In the genomic region with DNA sequence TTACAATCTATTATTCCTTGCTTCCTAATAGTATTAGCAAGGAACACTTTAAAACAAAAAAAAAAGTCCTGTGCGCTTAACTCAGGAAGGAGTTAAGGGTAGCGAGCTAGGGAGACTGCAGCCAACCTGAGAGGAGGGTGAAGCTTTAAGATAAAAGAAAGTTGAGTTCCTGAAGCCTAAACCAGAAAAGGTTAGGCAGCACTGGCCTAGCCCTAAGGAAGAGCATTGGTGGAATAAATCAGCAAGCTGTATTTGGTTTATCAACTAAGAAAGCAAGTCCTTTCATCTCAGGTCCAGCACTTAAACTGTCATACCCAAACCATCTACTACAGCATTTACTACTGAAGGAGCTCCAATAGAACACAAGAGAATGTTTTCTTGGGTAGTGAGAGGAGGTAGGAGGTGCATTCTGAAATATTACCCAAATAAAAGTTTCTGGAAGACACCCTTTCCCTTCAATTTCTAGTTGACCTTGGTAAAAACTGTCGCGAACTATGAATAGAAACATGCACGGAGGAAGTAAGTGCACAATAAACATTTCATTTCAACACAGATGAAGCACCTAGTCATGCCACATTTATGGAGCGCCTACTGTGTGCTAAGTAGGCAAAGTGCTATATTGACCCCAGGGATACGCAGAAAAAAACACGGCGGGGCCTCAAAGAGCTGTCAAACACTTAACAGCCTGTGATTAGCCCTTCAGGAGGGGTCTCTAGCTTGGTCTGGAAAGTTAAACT, we compare ENCODE assay signal across 8 cellular contexts. TPM values are rescaled to one million over a fixed set of nuclear protein-coding genes. Genes with fewer than 3 reads are reported as not detected.
DNase-seq lines count a peak whose midpoint lies in the region; ATAC-seq, FAIRE-seq and TF ChIP-seq lines count a peak whose summit lies in the region.

No MANE protein-coding gene starts in this region.

- RAD21 ChIA-PET in GM12878 (lab: Charles Lee; ENCODE audit: unreplicated experiment) = interaction anchor here (0.8 to 2.5 kb wide), 8 partner anchors 15 to 292 kb away, joined by 3 to 14 read pairs (median 8); a partner anchor contains a TSS

- H3K4me1 Mint-ChIP-seq in HFFc6 (ENCODE audit: low read depth) = peaks cover 25% of the 10 kb centered on the region

- H3K4me3 ChIP-seq in A673 (ENCODE audit: low read depth, low read length, poor library complexity, severe bottlenecking) (peak overlapping the region; percentile 74), GM12878 (peak overlapping the region; percentile 87), aorta (ENCODE audit: low read length in 2 of 2) (peak overlapping the region; percentile 55 to 62)

- H4K20me1 ChIP-seq in GM12878 (ENCODE audit: control insufficient read depth, insufficient read depth) = no peaks in the 10 kb centered on the region

- no peaks in the 10 kb centered on the region for H3K9me3 ChIP-seq in A673 (ENCODE audit: low read depth, low read length, poor library complexity, severe bottlenecking)
- no peaks in the 10 kb centered on the region for H3K9me3 ChIP-seq in GM12878 (replicated peaks; ENCODE audit: control insufficient read depth, insufficient read depth, low read length)
- no peaks in the 10 kb centered on the region for H3K9me3 ChIP-seq in aorta (ENCODE audit: control insufficient read depth, low read length)

- H3K4me3 Mint-ChIP-seq in HFFc6 = peak overlapping the region; percentile 93

- FAIRE-seq in GM12878 (lab: Jason Lieb, UNC) = no peak

- TF ChIP-seq EP300 in GM12878 (IDR thresholded peaks at IDR 0.05; ENCODE audit: borderline replicate concordance in 1 of 2, control insufficient read depth in 1 of 2, low read depth in 2 of 2, low read length in 2 of 2) = no peak

- BruUV-seq in A673 (replicated peaks; lab: Mats Ljungman, UMichigan) (no TSS peak), GM12878 (replicated peaks; lab: Mats Ljungman, UMichigan) (no TSS peak)

- ATAC-seq in GM12878 (no peak; the same call in 2 of the 3 replicates), aorta (ENCODE audit: low FRiP score) (no peak), GM21737 (IDR thresholded peaks at IDR 0.05; ENCODE audit: unreplicated experiment) (no peak)

- POLR2A ChIA-PET in A673 (lab: Charles Lee; ENCODE audit: low non-redundant PET) (no interaction called here), GM12878 (lab: Charles Lee) (interaction anchor here (0.5 to 3.2 kb wide), 8 partner anchors 17 to 210 kb away, joined by 3 to 26 read pairs (median 4); a partner anchor contains a TSS)

- CTCF ChIA-PET in A673 (lab: Charles Lee) (no interaction called here), GM12878 (lab: Yijun Ruan, JAX) (interaction anchor here (0.8 to 2.3 kb wide), 14 partner anchors 14 to 88 kb away, joined by 3 to 10 read pairs (median 4); a partner anchor contains a TSS)

- H3K27me3 ChIP-seq in A673 (replicated peaks; ENCODE audit: insufficient read depth, low read depth, low read length, poor library complexity) (no peaks in the 10 kb centered on the region), GM12878 (replicated peaks in 1 of 2; ENCODE audit: control insufficient read depth in 2 of 2, insufficient read depth in 2 of 2, low read length in 1 of 2) (no peaks in the 10 kb centered on the region), aorta (ENCODE audit: control insufficient read depth in 1 of 2, insufficient read depth in 2 of 2, low read length in 1 of 2) (no peaks in the 10 kb centered on the region)

- peak overlapping the region; percentile 75 for H3K27ac ChIP-seq in A673 (ENCODE audit: low read depth, low read length, poor library complexity, severe bottlenecking)
- peak overlapping the region; percentile 46; the same call in 1 of the 2 replicates for H3K27ac ChIP-seq in GM12878 (ENCODE audit: control insufficient read depth, insufficient read depth)
- peak overlapping the region; percentile 28 to 66 for H3K27ac ChIP-seq in aorta (ENCODE audit: low read depth in 1 of 2, low read length in 2 of 2)

- H3K27me3 Mint-ChIP-seq in HFFc6 (ENCODE audit: insufficient read depth) = peaks cover 1% of the 10 kb centered on the region

- H3K36me3 ChIP-seq in A673 (ENCODE audit: insufficient read depth, low read length, poor library complexity, severe bottlenecking) (peaks cover 6% of the 10 kb centered on the region), GM12878 (ENCODE audit: control insufficient read depth in 2 of 2, insufficient read depth in 2 of 2, low read length in 1 of 2) (peaks cover 0 to 9% of the 10 kb centered on the region in 2 experiments; a peak in 1 of 4 replicates), aorta (ENCODE audit: control insufficient read depth in 1 of 2, insufficient read depth in 2 of 2, low read length in 1 of 2) (peaks cover 1 to 4% of the 10 kb centered on the region in 2 donors)

- TF ChIP-seq CTCF in A673 (conservative IDR thresholded peaks at IDR 0.05; ENCODE audit: low read depth, low read length) (no peak), HFFc6 (IDR thresholded peaks at IDR 0.05) (no peak), GM12878 (IDR thresholded peaks at IDR 0.05 in 2 of 3, conservative IDR thresholded peaks at IDR 0.05 in 1 of 3; ENCODE audit: control insufficient read depth in 2 of 3, extremely low read depth in 1 of 3, insufficient read depth in 1 of 3, low read depth in 3 of 3, low read length in 3 of 3) (no peak)

- SMC1A ChIA-PET in GM12878 (lab: Charles Lee; ENCODE audit: uncharacterized antibody, unreplicated experiment) = interaction anchor here (0.7 to 4.1 kb wide), 12 partner anchors 10 to 60 kb away, joined by 3 to 24 read pairs (median 4); a partner anchor contains a TSS

- no peak for TF ChIP-seq POLR2A in GM12878 (IDR thresholded peaks at IDR 0.05; ENCODE audit: low read depth, low read length)

- H3K4me1 ChIP-seq in A673 (ENCODE audit: insufficient read depth, low read length, poor library complexity, severe bottlenecking) (peaks cover 11% of the 10 kb centered on the region), GM12878 (ENCODE audit: control insufficient read depth, insufficient read depth, low read length) (no peaks in the 10 kb centered on the region), aorta (ENCODE audit: control insufficient read depth in 1 of 2, insufficient read depth in 2 of 2, low read length in 2 of 2) (no peaks in the 10 kb centered on the region)

- peak overlapping the region; percentile 75 for H3K4me2 ChIP-seq in GM12878 (ENCODE audit: control insufficient read depth, insufficient read depth)

- H3K9me3 Mint-ChIP-seq in HFFc6 = no peaks in the 10 kb centered on the region

- in situ Hi-C loops in GM12878 (cut with MboI) = no loop called here

- WGBS in GM12878 (ENCODE audit: insufficient coverage, insufficient replicate concordance, low lambda C conversion rate, missing lambda C conversion rate) = 64% methylated on average over 9 of the region's 9 CpGs
- WGBS in aorta, 2 donors = 26 to 27% methylated on average over 9 of the region's 9 CpGs

- intact Hi-C loops in A673 (cut with micrococcal nuclease; ENCODE audit: unreplicated experiment) = no loop called here
- intact Hi-C loops in GM12878 (cut with micrococcal nuclease; ENCODE audit: unreplicated experiment) = loop anchor here (2.0 kb wide), 1 partner anchor 37 kb away; no protein-coding TSS in a partner anchor
- intact Hi-C loops in aorta (cut with DNase I) = loop anchor here (2.0 to 10.0 kb wide), 4 partner anchors 19 to 299 kb away; a partner anchor contains a TSS

- H3K27ac Mint-ChIP-seq in HFFc6 = peak overlapping the region; percentile 93

- no peaks in the 10 kb centered on the region for H3K36me3 Mint-ChIP-seq in HFFc6 (ENCODE audit: low read depth)

- peak overlapping the region; percentile 96 for H2AFZ ChIP-seq in GM12878 (ENCODE audit: control insufficient read depth, low read depth, low read length)

- DNase-seq in A673 (ENCODE audit: low spot score) = no peak
- peak; percentile 14 for DNase-seq in HFFc6
- no peak for DNase-seq in GM12878 (ENCODE audit: low read depth, low spot score)
- DNase-seq in medulla oblongata (ENCODE audit: extremely low spot score) = peak; percentile 15
- no peak for DNase-seq in aorta
- no peak for DNase-seq in DMS114 treated with DMSO at 0.1 percent for 48 hours (lab: John Stamatoyannopoulos, UW; ENCODE audit: unreplicated experiment)
- no peak for DNase-seq in NCI-H82 (lab: John Stamatoyannopoulos, UW)

- peak overlapping the region; percentile 81 for H3K9ac ChIP-seq in GM12878 (ENCODE audit: control insufficient read depth, insufficient read depth, low read length)

- no peak for TF ChIP-seq RAD21 in GM12878 (IDR thresholded peaks at IDR 0.05; ENCODE audit: insufficient read depth, low read depth, low read length)

- H3K79me2 ChIP-seq in GM12878 (ENCODE audit: control insufficient read depth, insufficient read depth, low read length) = peaks cover 18% of the 10 kb centered on the region

RNA-seq across cellular contexts. Expression of a gene that starts 1.3 kb away (rescaled TPM):
- total RNA-seq in A673 (2021) = 31.9 and 35.7 TPM in 2 replicates
- 10 to 100 TPM; 32.8 to 39.1 (median 34.7) TPM for total RNA-seq in HFFc6 (2021; fragmentation: NEBNext Ultra II Directional; extraction: Animal tissue kit (Norgen Biotek cat#: 25700))
- total RNA-seq in GM12878 (2013; cell fraction: nucleolus; rRNA removed) = 4.8 and 6.3 TPM in 2 replicates
- 18.0 and 21.2 TPM in 2 replicates for total RNA-seq in GM12878 (2014; rRNA removed)
- 15.2 and 16.5 TPM in 2 replicates for total RNA-seq in GM12878 (2014; rRNA removed; fragmentation: Illumina TruSeq; extraction: Trizol)
- total RNA-seq in GM12878 (2021) = 19.7 and 21.4 TPM in 2 replicates
- polyA plus RNA-seq in GM12878 (2011; ENCODE audit: low read depth) = 12.0 TPM
- 16.7 and 33.4 TPM in 2 replicates for polyA plus RNA-seq in GM12878 (2011; rRNA removed)
- 6.4 and 8.3 TPM in 2 replicates for polyA plus RNA-seq in GM12878 (2011; cell fraction: cytosol; rRNA removed)
- polyA plus RNA-seq in GM12878 (2011; cell fraction: nucleus; rRNA removed) = 5.2 and 6.2 TPM in 2 replicates
- 12.4 and 12.6 TPM in 2 replicates for polyA plus RNA-seq in GM12878 (2012)
- polyA plus RNA-seq in GM12878 (2014; fragmentation: Illumina TruSeq; extraction: Trizol) = 15.5 and 19.5 TPM in 2 replicates
- 1 to 10 TPM; 5.5 to 7.8 TPM for polyA plus RNA-seq in GM12878 (2014; fragmentation: Nextera tagmentation; extraction: Ambion mirVana)
- 14.2 and 20.0 TPM in 2 replicates for polyA plus RNA-seq in GM12878 (2014; rRNA removed)
- polyA plus RNA-seq in GM12878 (2016; fragmentation: Nextera tagmentation; extraction: Ambion mirVana) = 10 to 100 TPM; 59.9 to 67.6 TPM
- polyA minus RNA-seq in GM12878 (2011; rRNA and poly(A)+ RNA removed) = 1.2 and 2.8 TPM in 2 replicates
- polyA minus RNA-seq in GM12878 (2011; cell fraction: cytosol; rRNA and poly(A)+ RNA removed) = 1.9 and 2.0 TPM in 2 replicates
- 1.6 and 3.3 TPM in 2 replicates for polyA minus RNA-seq in GM12878 (2011; cell fraction: nucleus; rRNA and poly(A)+ RNA removed)
- total RNA-seq in aorta = 10 to 100 TPM; 13.4 to 14.4 TPM
- polyA plus RNA-seq in aorta = 10 to 100 TPM; 14.8 to 30.8 TPM

RNA-seq across cellular contexts. Expression of a gene that starts 17.9 kb away (rescaled TPM):
- total RNA-seq in A673 (2021) (61.5 and 71.0 TPM in 2 replicates), GM12878 (2014; rRNA removed) (10.6 and 11.1 TPM in 2 replicates), GM12878 (2014; rRNA removed; fragmentation: Illumina TruSeq; extraction: Trizol) (14.2 and 15.3 TPM in 2 replicates), GM12878 (2021) (34.5 and 42.8 TPM in 2 replicates), aorta (10 to 100 TPM; 76.2 to 76.5 TPM)
- 10 to 100 TPM; 62.8 to 71.6 (median 65.2) TPM for total RNA-seq in HFFc6 (2021; fragmentation: NEBNext Ultra II Directional; extraction: Animal tissue kit (Norgen Biotek cat#: 25700))
- total RNA-seq in GM12878 (2013; cell fraction: nucleolus; rRNA removed) = 77.3 and 78.7 TPM in 2 replicates
- polyA plus RNA-seq in GM12878 (2011; ENCODE audit: low read depth) = 16.1 TPM
- polyA plus RNA-seq in GM12878 (2011; rRNA removed) (38.7 and 57.5 TPM in 2 replicates), GM12878 (2014; fragmentation: Illumina TruSeq; extraction: Trizol) (22.0 and 23.3 TPM in 2 replicates), GM12878 (2014; fragmentation: Nextera tagmentation; extraction: Ambion mirVana) (10 to 100 TPM; 21.0 to 21.3 TPM), GM12878 (2014; rRNA removed) (13.8 and 14.8 TPM in 2 replicates), GM12878 (2016; fragmentation: Nextera tagmentation; extraction: Ambion mirVana) (10 to 100 TPM; 37.5 to 43.4 TPM), aorta (10 to 100 TPM; 10.7 to 30.2 TPM)
- polyA plus RNA-seq in GM12878 (2011; cell fraction: cytosol; rRNA removed) = 11.5 and 13.5 TPM in 2 replicates
- polyA plus RNA-seq in GM12878 (2011; cell fraction: nucleus; rRNA removed) = 15.3 and 15.4 TPM in 2 replicates
- polyA plus RNA-seq in GM12878 (2012) = 14.1 and 20.6 TPM in 2 replicates
- polyA minus RNA-seq in GM12878 (2011; rRNA and poly(A)+ RNA removed) = 26.9 and 58.4 TPM in 2 replicates
- 18.4 and 20.0 TPM in 2 replicates for polyA minus RNA-seq in GM12878 (2011; cell fraction: cytosol; rRNA and poly(A)+ RNA removed)
- 27.7 and 52.1 TPM in 2 replicates for polyA minus RNA-seq in GM12878 (2011; cell fraction: nucleus; rRNA and poly(A)+ RNA removed)

RNA-seq across cellular contexts. Expression of a gene that starts 44.5 kb away (rescaled TPM):
- 93.5 and 97.6 TPM in 2 replicates for total RNA-seq in A673 (2021)
- total RNA-seq in HFFc6 (2021; fragmentation: NEBNext Ultra II Directional; extraction: Animal tissue kit (Norgen Biotek cat#: 25700)) = 10 to 100 TPM; 59.7 to 79.0 (median 61.8) TPM
- 121 and 132 TPM in 2 replicates for total RNA-seq in GM12878 (2013; cell fraction: nucleolus; rRNA removed)
- total RNA-seq in GM12878 (2014; rRNA removed) = 93.9 and 111 TPM in 2 replicates
- 88.1 and 94.9 TPM in 2 replicates for total RNA-seq in GM12878 (2014; rRNA removed; fragmentation: Illumina TruSeq; extraction: Trizol)
- 65.5 and 72.4 TPM in 2 replicates for total RNA-seq in GM12878 (2021)
- 7.8 TPM for polyA plus RNA-seq in GM12878 (2011; ENCODE audit: low read depth)
- 34.7 and 46.1 TPM in 2 replicates for polyA plus RNA-seq in GM12878 (2011; rRNA removed)
- 15.3 and 21.1 TPM in 2 replicates for polyA plus RNA-seq in GM12878 (2011; cell fraction: cytosol; rRNA removed)
- 18.9 and 20.4 TPM in 2 replicates for polyA plus RNA-seq in GM12878 (2011; cell fraction: nucleus; rRNA removed)
- 17.1 and 26.4 TPM in 2 replicates for polyA plus RNA-seq in GM12878 (2012)
- polyA plus RNA-seq in GM12878 (2014; fragmentation: Illumina TruSeq; extraction: Trizol) = 21.7 and 26.4 TPM in 2 replicates
- polyA plus RNA-seq in GM12878 (2014; fragmentation: Nextera tagmentation; extraction: Ambion mirVana) = 100 to 1,000 TPM in 1 of 2 experiments, 10 to 100 TPM in 1; 25.4 to 103 TPM
- polyA plus RNA-seq in GM12878 (2014; rRNA removed) = 21.1 and 28.3 TPM in 2 replicates
- 100 to 1,000 TPM; 121 to 143 TPM for polyA plus RNA-seq in GM12878 (2016; fragmentation: Nextera tagmentation; extraction: Ambion mirVana)
- 128 and 140 TPM in 2 replicates for polyA minus RNA-seq in GM12878 (2011; rRNA and poly(A)+ RNA removed)
- 50.5 and 57.3 TPM in 2 replicates for polyA minus RNA-seq in GM12878 (2011; cell fraction: cytosol; rRNA and poly(A)+ RNA removed)
- polyA minus RNA-seq in GM12878 (2011; cell fraction: nucleus; rRNA and poly(A)+ RNA removed) = 40.3 and 61.2 TPM in 2 replicates
- total RNA-seq in aorta = 10 to 100 TPM; 62.9 to 71.7 TPM
- polyA plus RNA-seq in aorta = 1 to 10 TPM; 6.4 to 8.0 TPM

RNA-seq across cellular contexts. Expression of a gene that starts 44.8 kb away (rescaled TPM):
- 93.9 and 100 TPM in 2 replicates for total RNA-seq in A673 (2021)
- 10 to 100 TPM; 24.1 to 34.1 (median 29.4) TPM for total RNA-seq in HFFc6 (2021; fragmentation: NEBNext Ultra II Directional; extraction: Animal tissue kit (Norgen Biotek cat#: 25700))
- total RNA-seq in GM12878 (2013; cell fraction: nucleolus; rRNA removed) = 81.5 and 104 TPM in 2 replicates
- total RNA-seq in GM12878 (2014; rRNA removed) = 30.1 and 34.8 TPM in 2 replicates
- 56.0 and 57.2 TPM in 2 replicates for total RNA-seq in GM12878 (2014; rRNA removed; fragmentation: Illumina TruSeq; extraction: Trizol)
- 62.0 and 64.1 TPM in 2 replicates for total RNA-seq in GM12878 (2021)
- polyA plus RNA-seq in GM12878 (2011; ENCODE audit: low read depth) = 22.5 TPM
- 55.4 and 81.9 TPM in 2 replicates for polyA plus RNA-seq in GM12878 (2011; rRNA removed)
- 14.1 and 14.5 TPM in 2 replicates for polyA plus RNA-seq in GM12878 (2011; cell fraction: cytosol; rRNA removed)
- polyA plus RNA-seq in GM12878 (2011; cell fraction: nucleus; rRNA removed) = 19.6 and 23.3 TPM in 2 replicates
- polyA plus RNA-seq in GM12878 (2012) = 36.2 and 44.4 TPM in 2 replicates
- 98.1 and 109 TPM in 2 replicates for polyA plus RNA-seq in GM12878 (2014; fragmentation: Illumina TruSeq; extraction: Trizol)
- polyA plus RNA-seq in GM12878 (2014; fragmentation: Nextera tagmentation; extraction: Ambion mirVana) = 10 to 100 TPM; 36.5 to 45.6 TPM
- 64.0 and 66.3 TPM in 2 replicates for polyA plus RNA-seq in GM12878 (2014; rRNA removed)
- 100 to 1,000 TPM; 169 to 179 TPM for polyA plus RNA-seq in GM12878 (2016; fragmentation: Nextera tagmentation; extraction: Ambion mirVana)
- polyA minus RNA-seq in GM12878 (2011; rRNA and poly(A)+ RNA removed) = 26.2 and 33.0 TPM in 2 replicates
- 13.7 and 13.9 TPM in 2 replicates for polyA minus RNA-seq in GM12878 (2011; cell fraction: cytosol; rRNA and poly(A)+ RNA removed)
- polyA minus RNA-seq in GM12878 (2011; cell fraction: nucleus; rRNA and poly(A)+ RNA removed) = 27.6 and 32.0 TPM in 2 replicates
- total RNA-seq in aorta = 10 to 100 TPM; 26.2 to 29.7 TPM
- polyA plus RNA-seq in aorta = 10 to 100 TPM; 10.5 to 17.9 TPM

Comparison
In these comparisons a context has a peak if more than half of its experiments do, and no peak if none do; other contexts are left out.
1. DNase-seq: peak in HFFc6 (single experiment) and medulla oblongata (single experiment); none in A673 (single experiment), GM12878 (single experiment), aorta (0 of 2), DMS114 treated with DMSO at 0.1 percent for 48 hours (single experiment) and NCI-H82 (single experiment).
2. Peak in every context shown above with its lines, with median percentiles within 50 percentile points of each other: H3K27ac ChIP-seq and H3K4me3 ChIP-seq.